1 cellular context compared by ENCODE assay signal in genomic region chr5:14142202-14142855, GRCh38.
TF ChIP-seq lines count a peak whose summit lies in the region.

No MANE protein-coding gene starts in this region.

TF ChIP-seq in GM23338, 12 proteins besides CTCF, POLR2A, EP300 and RAD21 (continued from another document):
- TF ChIP-seq ZNF462 (CRISPR knock-in tag; IDR thresholded peaks at IDR 0.05): no peak
